Comparison of ENCODE assay signal across 9 cellular contexts in the genomic region with DNA sequence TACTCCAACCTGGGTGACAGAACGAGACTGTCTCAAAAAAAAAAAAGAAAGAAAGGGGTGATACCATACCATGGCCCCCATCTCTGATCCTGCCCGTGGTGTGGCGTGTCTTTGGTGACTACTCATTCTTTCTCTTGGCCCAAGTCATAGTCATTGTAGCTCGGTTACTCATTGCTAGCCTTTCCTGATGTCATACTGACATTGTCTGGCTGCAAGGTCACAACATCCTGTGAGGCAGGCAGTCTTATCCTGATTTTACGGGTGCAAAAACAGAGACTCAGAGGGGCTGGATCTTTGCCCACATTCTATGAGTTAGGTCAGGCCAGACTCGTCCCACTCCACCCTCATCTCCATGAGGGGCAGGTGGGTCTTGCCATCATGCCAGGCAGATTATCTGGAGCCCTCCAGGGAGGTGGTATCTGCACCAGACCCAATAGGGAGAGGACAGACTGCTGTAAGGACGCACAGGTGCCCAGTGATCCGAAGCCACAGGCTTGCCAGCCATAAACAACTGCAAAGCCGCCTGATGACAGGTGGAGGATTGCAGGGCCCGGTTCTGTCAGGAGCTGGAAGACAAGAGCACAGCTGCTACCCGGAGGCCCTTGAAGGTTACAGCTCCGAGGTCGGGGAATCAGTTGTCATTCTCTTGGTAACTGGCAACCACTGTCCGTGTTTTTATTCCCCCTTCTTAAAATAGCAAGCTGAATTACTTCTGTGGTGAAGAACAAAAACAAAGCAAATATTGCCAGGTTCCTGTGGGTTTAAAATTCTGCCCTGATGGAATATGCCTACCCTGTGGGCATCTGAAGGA. TPM values are rescaled to one million over a fixed set of nuclear protein-coding genes. Genes with fewer than 3 reads are reported as not detected.
DNase-seq lines count a peak whose midpoint lies in the region; ATAC-seq and TF ChIP-seq lines count a peak whose summit lies in the region.
"Had no signal": no experiment of that assay in that cellular context is flagged by ENCODE, and none has a peak within 500 bp of the region (broad histone marks: within the 10 kb centered on the region; RNA-seq: fewer than 3 reads in every experiment).

No MANE protein-coding gene starts in this region.

- peak; percentile 22 to 32 for ATAC-seq in CD4-positive, CD25-positive, alpha-beta regulatory T cell (ENCODE audit: low read depth in 2 of 2)
- peak; percentile 86 for ATAC-seq in activated T-helper 17 cell treated with anti-CD3 and anti-CD28 coated beads, Interleukin-2, amount 50 U/mL, for 72 hours (replicated peaks)
- ATAC-seq in right cardiac atrium (peak; percentile 36 to 67), HG02884 (IDR thresholded peaks at IDR 0.05; ENCODE audit: unreplicated experiment) (no peak), HG02938 (IDR thresholded peaks at IDR 0.05; ENCODE audit: unreplicated experiment) (no peak)

- TF ChIP-seq POLR2A in thyroid gland (IDR thresholded peaks at IDR 0.05) = no peak

- peaks cover 19 to 87% (median 59%) of the 10 kb centered on the region in 4 donors for H3K4me1 Mint-ChIP-seq in CD4-positive, CD25-positive, alpha-beta regulatory T cell
- peaks cover 54% of the 10 kb centered on the region for H3K4me1 Mint-ChIP-seq in activated T-helper 17 cell treated with anti-CD3 and anti-CD28 coated beads, Interleukin-2, amount 50 U/mL, for 72 hours

- H3K36me3 Mint-ChIP-seq in CD4-positive, CD25-positive, alpha-beta regulatory T cell = peaks cover 5% of the 10 kb centered on the region
- H3K36me3 Mint-ChIP-seq in activated T-helper 17 cell treated with anti-CD3 and anti-CD28 coated beads, Interleukin-2, amount 50 U/mL, for 72 hours (ENCODE audit: low read depth) = peaks cover 22% of the 10 kb centered on the region

- H3K4me3 Mint-ChIP-seq in CD4-positive, CD25-positive, alpha-beta regulatory T cell = peak overlapping the region in 3 of 4 donors; percentile 4 to 86 (median 10)
- H3K4me3 Mint-ChIP-seq in activated T-helper 17 cell treated with anti-CD3 and anti-CD28 coated beads, Interleukin-2, amount 50 U/mL, for 72 hours = peak overlapping the region; percentile 57
- H3K4me3 Mint-ChIP-seq: dendritic cell treated with granulocyte-macrophage colony-stimulating factor and Interleukin-4, amounts not matched to agents 40 ng/mL and 50 ng/mL, for 4 days had no signal

- H3K4me1 ChIP-seq in CD4-positive, CD25-positive, alpha-beta regulatory T cell (ENCODE audit: control insufficient read depth, insufficient read depth, low read length, poor library complexity, severe bottlenecking) = peaks cover 75% of the 10 kb centered on the region
- peaks cover 16% of the 10 kb centered on the region for H3K4me1 ChIP-seq in right cardiac atrium (ENCODE audit: control insufficient read depth, insufficient read depth, low read length)
- peaks cover 32 to 47% of the 10 kb centered on the region in 2 donors for H3K4me1 ChIP-seq in thyroid gland
- peaks cover 58% of the 10 kb centered on the region for H3K4me1 ChIP-seq in effector memory CD4-positive, alpha-beta T cell (ENCODE audit: control insufficient read depth, insufficient read depth, low read length, poor library complexity, severe bottlenecking)

- no peaks in the 10 kb centered on the region for H3K27me3 ChIP-seq in CD4-positive, CD25-positive, alpha-beta regulatory T cell (ENCODE audit: control insufficient read depth, insufficient read depth, low read length)
- no peaks in the 10 kb centered on the region for H3K27me3 ChIP-seq in right cardiac atrium (ENCODE audit: control insufficient read depth, insufficient read depth)
- no peaks in the 10 kb centered on the region for H3K27me3 ChIP-seq in thyroid gland
- H3K27me3 ChIP-seq in effector memory CD4-positive, alpha-beta T cell (replicated peaks; ENCODE audit: control insufficient read depth, insufficient read depth, low read length, poor library complexity, severe bottlenecking) = no peaks in the 10 kb centered on the region

- 32% methylated on average over 14 of the region's 14 CpGs for WGBS in right cardiac atrium
- 30 to 53% methylated on average over 10 to 14 of the region's 14 CpGs for WGBS in thyroid gland, 2 donors

- peaks cover 0 to 2% (median 0%) of the 10 kb centered on the region in 7 donors for H3K9me3 Mint-ChIP-seq in CD4-positive, CD25-positive, alpha-beta regulatory T cell
- H3K9me3 Mint-ChIP-seq in activated T-helper 17 cell treated with anti-CD3 and anti-CD28 coated beads, Interleukin-2, amount 50 U/mL, for 72 hours = no peaks in the 10 kb centered on the region
- H3K9me3 Mint-ChIP-seq: dendritic cell treated with granulocyte-macrophage colony-stimulating factor and Interleukin-4, amounts not matched to agents 40 ng/mL and 50 ng/mL, for 4 days had no signal

- H3K27ac Mint-ChIP-seq in CD4-positive, CD25-positive, alpha-beta regulatory T cell = peak overlapping the region; percentile 32 to 84 (median 55)
- peak overlapping the region; percentile 89 for H3K27ac Mint-ChIP-seq in activated T-helper 17 cell treated with anti-CD3 and anti-CD28 coated beads, Interleukin-2, amount 50 U/mL, for 72 hours

- no peak overlapping the region for H3K4me3 ChIP-seq in CD4-positive, CD25-positive, alpha-beta regulatory T cell (ENCODE audit: low read depth, low read length)
- H3K4me3 ChIP-seq in right cardiac atrium (ENCODE audit: low read length) = no peak overlapping the region
- H3K4me3 ChIP-seq in thyroid gland (replicated peaks in 1 of 3) = no peak overlapping the region
- H3K4me3 ChIP-seq in effector memory CD4-positive, alpha-beta T cell (ENCODE audit: insufficient read depth, low read depth, low read length, poor library complexity, severe bottlenecking) = no peak overlapping the region

- H3K27ac ChIP-seq in CD4-positive, CD25-positive, alpha-beta regulatory T cell (ENCODE audit: insufficient read depth, low read length, poor library complexity, severe bottlenecking) = no peak overlapping the region
- peak overlapping the region; percentile 94 for H3K27ac ChIP-seq in right cardiac atrium (ENCODE audit: low read length)
- peak overlapping the region; percentile 73 to 88 (median 78) for H3K27ac ChIP-seq in thyroid gland
- H3K27ac ChIP-seq in effector memory CD4-positive, alpha-beta T cell (ENCODE audit: insufficient read depth, low read length, poor library complexity, severe bottlenecking) = no peak overlapping the region

- peak in 1 of 3 donors; percentile 75 for DNase-seq in CD4-positive, CD25-positive, alpha-beta regulatory T cell
- DNase-seq in NCI-H1092 (lab: John Stamatoyannopoulos, UW) (peak; percentile 33), right cardiac atrium (peak in 2 of 3 donors; percentile 35 to 68), thyroid gland (peak; percentile 74 to 86)
- DNase-seq in effector memory CD4-positive, alpha-beta T cell = no peak

- H3K9me3 ChIP-seq in CD4-positive, CD25-positive, alpha-beta regulatory T cell (ENCODE audit: control insufficient read depth in 2 of 2, low read length in 2 of 2) = no peaks in the 10 kb centered on the region
- no peaks in the 10 kb centered on the region for H3K9me3 ChIP-seq in right cardiac atrium (ENCODE audit: control insufficient read depth, low read length)
- H3K9me3 ChIP-seq in thyroid gland = no peaks in the 10 kb centered on the region
- H3K9me3 ChIP-seq in effector memory CD4-positive, alpha-beta T cell (ENCODE audit: control insufficient read depth, low read length) = no peaks in the 10 kb centered on the region

- no peaks in the 10 kb centered on the region for H3K27me3 Mint-ChIP-seq in CD4-positive, CD25-positive, alpha-beta regulatory T cell
- no peaks in the 10 kb centered on the region for H3K27me3 Mint-ChIP-seq in activated T-helper 17 cell treated with anti-CD3 and anti-CD28 coated beads, Interleukin-2, amount 50 U/mL, for 72 hours
- H3K27me3 Mint-ChIP-seq: dendritic cell treated with granulocyte-macrophage colony-stimulating factor and Interleukin-4, amounts not matched to agents 40 ng/mL and 50 ng/mL, for 4 days had no signal

- intact Hi-C loops in right cardiac atrium (cut with DNase I) (no loop called here), thyroid gland (cut with DNase I) (no loop called here)

- H3K36me3 ChIP-seq in CD4-positive, CD25-positive, alpha-beta regulatory T cell (ENCODE audit: control insufficient read depth, insufficient read depth, low read length) = peaks cover 18% of the 10 kb centered on the region
- peaks cover 7 to 8% of the 10 kb centered on the region in 2 donors for H3K36me3 ChIP-seq in thyroid gland
- peaks cover 12% of the 10 kb centered on the region for H3K36me3 ChIP-seq in effector memory CD4-positive, alpha-beta T cell (ENCODE audit: control insufficient read depth, insufficient read depth, low read length)

- no peak for TF ChIP-seq CTCF in thyroid gland (IDR thresholded peaks at IDR 0.05)

RNA-seq across cellular contexts. Expression of gene TOM1, which starts 13.8 kb away (rescaled TPM):
- total RNA-seq in CD4-positive, CD25-positive, alpha-beta regulatory T cell = 194 TPM
- 10 to 100 TPM; 54.8 to 73.4 (median 64.9) TPM for polyA plus RNA-seq in CD4-positive, CD25-positive, alpha-beta regulatory T cell
- total RNA-seq in activated T-helper 17 cell treated with anti-CD3 and anti-CD28 coated beads, Interleukin-2, amount 50 U/mL, for 72 hours = 10 to 100 TPM; 21.5 to 60.0 TPM
- 10 to 100 TPM; 54.0 to 75.9 (median 63.6) TPM for total RNA-seq in right cardiac atrium
- 55.9 TPM for polyA plus RNA-seq in right cardiac atrium
- total RNA-seq in thyroid gland = 10 to 100 TPM; 60.5 to 87.1 (median 79.9) TPM

RNA-seq across cellular contexts. Expression of gene HMGXB4, which starts 56.2 kb away (rescaled TPM):
- 48.4 TPM for total RNA-seq in CD4-positive, CD25-positive, alpha-beta regulatory T cell
- 10 to 100 TPM; 16.1 to 19.7 (median 17.3) TPM for polyA plus RNA-seq in CD4-positive, CD25-positive, alpha-beta regulatory T cell
- total RNA-seq in activated T-helper 17 cell treated with anti-CD3 and anti-CD28 coated beads, Interleukin-2, amount 50 U/mL, for 72 hours = 10 to 100 TPM; 35.3 to 36.9 TPM
- total RNA-seq in right cardiac atrium (10 to 100 TPM; 10.2 to 11.3 (median 10.7) TPM), thyroid gland (10 to 100 TPM; 13.8 to 24.7 (median 19.9) TPM)
- polyA plus RNA-seq in right cardiac atrium = 5.7 TPM

Comparison
In these comparisons a context has a peak if more than half of its experiments do, and no peak if none do; other contexts are left out.
1. ATAC-seq: peak in CD4-positive, CD25-positive, alpha-beta regulatory T cell (2 of 2), activated T-helper 17 cell treated with anti-CD3 and anti-CD28 coated beads, Interleukin-2, amount 50 U/mL, for 72 hours (single experiment) and right cardiac atrium (2 of 2); none in HG02884 (single experiment) and HG02938 (single experiment).
2. DNase-seq: peak in NCI-H1092 (single experiment), right cardiac atrium (2 of 3) and thyroid gland (2 of 2); none in effector memory CD4-positive, alpha-beta T cell (0 of 3).
3. H3K27ac ChIP-seq: peak in right cardiac atrium (single experiment) and thyroid gland (3 of 3); none in CD4-positive, CD25-positive, alpha-beta regulatory T cell (single experiment) and effector memory CD4-positive, alpha-beta T cell (single experiment).